Comparison of ENCODE assay signal across 13 cellular contexts in genomic region chr4:186486172-186486571, GRCh38.
DNase-seq lines count a peak whose midpoint lies in the region; ATAC-seq and TF ChIP-seq lines count a peak whose summit lies in the region.
"Had no signal": no experiment of that assay in that cellular context is flagged by ENCODE, and none has a peak within 500 bp of the region (broad histone marks: within the 10 kb centered on the region; RNA-seq: fewer than 3 reads in every experiment).

No MANE protein-coding gene starts in this region.

- TF ChIP-seq CTCF in AG04450 (IDR thresholded peaks at IDR 0.05; ENCODE audit: low read depth, low read length): no peak
- TF ChIP-seq CTCF in RWPE2 (IDR thresholded peaks at IDR 0.05; ENCODE audit: poor library complexity, severe bottlenecking): no peak
- no peak for TF ChIP-seq CTCF in endodermal cell (conservative IDR thresholded peaks at IDR 0.05)
- TF ChIP-seq CTCF in progenitor cell of endocrine pancreas (IDR thresholded peaks at IDR 0.05; ENCODE audit: unreplicated experiment): no peak

- peak overlapping the region; percentile 73 for H2BK120ac ChIP-seq in neuronal stem cell (ENCODE audit: low read depth, low read length)

- H2AFZ ChIP-seq in neuronal stem cell (ENCODE audit: low read length): peak overlapping the region; percentile 91

- H3K9ac ChIP-seq in endodermal cell (ENCODE audit: extremely low read depth, low read length, poor library complexity, severe bottlenecking): no peak overlapping the region
- H3K9ac ChIP-seq in neuronal stem cell (ENCODE audit: low read depth, low read length, poor library complexity): no peak overlapping the region
- H3K9ac ChIP-seq: BLaER1 treated with 17β-estradiol and CSF1 and Interleukin-3, amounts not matched to agents 10 nM and 100 nM had no signal

- no peak overlapping the region for H4K91ac ChIP-seq in neuronal stem cell (ENCODE audit: low read depth, low read length, poor library complexity)

- H3K9me3 Mint-ChIP-seq in endodermal cell: peaks cover 26% of the 10 kb centered on the region
- peaks cover 16 to 18% of the 10 kb centered on the region in 2 donors for H3K9me3 Mint-ChIP-seq in stimulated activated naive CD8-positive, alpha-beta T cell treated with anti-CD3 and anti-CD28 coated beads, Interleukin-15, amount 100 ng/mL, for 72 hours
- peaks cover 13% of the 10 kb centered on the region for H3K9me3 Mint-ChIP-seq in progenitor cell of endocrine pancreas (ENCODE audit: low read depth)

- H3K18ac ChIP-seq in neuronal stem cell (ENCODE audit: low read length): peak overlapping the region; percentile 89

- H2AK5ac ChIP-seq in neuronal stem cell (ENCODE audit: low read depth, low read length): no peak overlapping the region

- H3K27me3 ChIP-seq in AG04450 (ENCODE audit: control insufficient read depth, insufficient read depth, low read length) (peaks cover 2% of the 10 kb centered on the region), RWPE2 (ENCODE audit: insufficient read depth, poor library complexity, severe bottlenecking) (no peaks in the 10 kb centered on the region), endodermal cell (ENCODE audit: control insufficient read depth, insufficient read depth, low read length, poor library complexity, severe bottlenecking) (no peaks in the 10 kb centered on the region), neuronal stem cell (ENCODE audit: control insufficient read depth in 3 of 3, insufficient read depth in 3 of 3, low read depth in 1 of 3, low read length in 3 of 3) (no peaks in the 10 kb centered on the region)
- H3K27me3 ChIP-seq: BLaER1 treated with 17β-estradiol and CSF1 and Interleukin-3, amounts not matched to agents 10 nM and 100 nM; right atrium auricular region had no signal

- H3K4me3 Mint-ChIP-seq in endodermal cell (no peak overlapping the region), progenitor cell of endocrine pancreas (ENCODE audit: low read depth) (no peak overlapping the region)
- H3K4me3 Mint-ChIP-seq in stimulated activated naive CD8-positive, alpha-beta T cell treated with anti-CD3 and anti-CD28 coated beads, Interleukin-15, amount 100 ng/mL, for 72 hours: no peak overlapping the region
- H3K4me3 Mint-ChIP-seq: activated naive CD8-positive, alpha-beta T cell treated with anti-CD3 and anti-CD28 coated beads, Interleukin-2, amount 10 ng/mL, durations not matched to agents 7 days and 5 days; T-helper 17 cell had no signal

- H2BK5ac ChIP-seq in neuronal stem cell (ENCODE audit: low read length): no peak overlapping the region

- no peaks in the 10 kb centered on the region for H3K36me3 ChIP-seq in RWPE2 (ENCODE audit: low read depth)
- no peaks in the 10 kb centered on the region for H3K36me3 ChIP-seq in endodermal cell (ENCODE audit: control insufficient read depth, insufficient read depth, low read length)
- no peaks in the 10 kb centered on the region for H3K36me3 ChIP-seq in neuronal stem cell (replicated peaks in 1 of 2; ENCODE audit: control insufficient read depth in 2 of 2, insufficient read depth in 2 of 2, low read length in 2 of 2)
- H3K36me3 ChIP-seq: right atrium auricular region had no signal

- 75 to 90% methylated on average over 7 to 11 of the region's 11 CpGs for WGBS in endodermal cell (ENCODE audit: insufficient coverage in 1 of 2, insufficient read length in 1 of 2), 2 experiments
- WGBS in neuronal stem cell (ENCODE audit: extremely low coverage in 2 of 2, insufficient read length in 2 of 2, insufficient replicate concordance in 1 of 2), 2 donors: no CpG with 5 or more reads among the region's 11 CpGs

- H3K27ac ChIP-seq in AG04450 (ENCODE audit: low read depth, low read length) (no peak overlapping the region), RWPE2 (ENCODE audit: poor library complexity, severe bottlenecking) (no peak overlapping the region), endodermal cell (ENCODE audit: low read depth, low read length) (peak overlapping the region; percentile 53), neuronal stem cell (replicated peaks; ENCODE audit: low read length) (peak overlapping the region; percentile 97)
- H3K27ac ChIP-seq: BLaER1 treated with 17β-estradiol and CSF1 and Interleukin-3, amounts not matched to agents 10 nM and 100 nM; right atrium auricular region had no signal

- H2BK12ac ChIP-seq in neuronal stem cell (ENCODE audit: low read length): peak overlapping the region; percentile 87

- no peaks in the 10 kb centered on the region for H3K4me1 ChIP-seq in RWPE2 (ENCODE audit: insufficient read depth, poor library complexity, severe bottlenecking)
- H3K4me1 ChIP-seq in endodermal cell (ENCODE audit: control insufficient read depth, insufficient read depth, low read length): no peaks in the 10 kb centered on the region
- peaks cover 13 to 18% of the 10 kb centered on the region in 2 donors for H3K4me1 ChIP-seq in neuronal stem cell (ENCODE audit: control insufficient read depth in 2 of 2, insufficient read depth in 1 of 2, low read depth in 1 of 2, low read length in 2 of 2)
- H3K4me1 ChIP-seq: BLaER1 treated with 17β-estradiol and CSF1 and Interleukin-3, amounts not matched to agents 10 nM and 100 nM; right atrium auricular region had no signal

- H3K27me3 Mint-ChIP-seq in endodermal cell (ENCODE audit: insufficient read depth): no peaks in the 10 kb centered on the region
- H3K27me3 Mint-ChIP-seq in stimulated activated naive CD8-positive, alpha-beta T cell treated with anti-CD3 and anti-CD28 coated beads, Interleukin-15, amount 100 ng/mL, for 72 hours: no peaks in the 10 kb centered on the region
- H3K27me3 Mint-ChIP-seq in progenitor cell of endocrine pancreas: no peaks in the 10 kb centered on the region
- H3K27me3 Mint-ChIP-seq: activated naive CD8-positive, alpha-beta T cell treated with anti-CD3 and anti-CD28 coated beads, Interleukin-2, amount 10 ng/mL, durations not matched to agents 7 days and 5 days had no signal

- ATAC-seq in RWPE2 (ENCODE audit: low read depth) (peak; percentile 32), HG02798 (IDR thresholded peaks at IDR 0.05; ENCODE audit: poor library complexity, unreplicated experiment) (no peak)
- no peak for ATAC-seq in stimulated activated naive CD8-positive, alpha-beta T cell treated with anti-CD3 and anti-CD28 coated beads, Interleukin-15, amount 100 ng/mL, for 72 hours
- ATAC-seq: T-helper 17 cell had no signal

- H3K36me3 Mint-ChIP-seq in endodermal cell (ENCODE audit: low read depth) (peaks cover 7% of the 10 kb centered on the region), progenitor cell of endocrine pancreas (ENCODE audit: insufficient read depth) (peaks cover 2% of the 10 kb centered on the region)
- H3K36me3 Mint-ChIP-seq: activated naive CD8-positive, alpha-beta T cell treated with anti-CD3 and anti-CD28 coated beads, Interleukin-2, amount 10 ng/mL, durations not matched to agents 7 days and 5 days had no signal

- CTCF ChIA-PET in AG04450 (lab: Charles Lee): interaction anchor here (1.2 kb wide), 1 partner anchor 101 kb away, joined by 3 read pairs; no protein-coding TSS in a partner anchor

- H3K4me1 Mint-ChIP-seq in endodermal cell (no peaks in the 10 kb centered on the region), progenitor cell of endocrine pancreas (ENCODE audit: low read depth) (peaks cover 1% of the 10 kb centered on the region)
- no peaks in the 10 kb centered on the region for H3K4me1 Mint-ChIP-seq in stimulated activated naive CD8-positive, alpha-beta T cell treated with anti-CD3 and anti-CD28 coated beads, Interleukin-15, amount 100 ng/mL, for 72 hours
- H3K4me1 Mint-ChIP-seq: activated naive CD8-positive, alpha-beta T cell treated with anti-CD3 and anti-CD28 coated beads, Interleukin-2, amount 10 ng/mL, durations not matched to agents 7 days and 5 days; T-helper 17 cell had no signal

- H3K4me2 ChIP-seq in neuronal stem cell (ENCODE audit: insufficient read depth, low read length, poor library complexity, severe bottlenecking): peak overlapping the region; percentile 55
- H3K4me2 ChIP-seq: BLaER1 treated with 17β-estradiol and CSF1 and Interleukin-3, amounts not matched to agents 10 nM and 100 nM had no signal

- no peak overlapping the region for H4K8ac ChIP-seq in neuronal stem cell (ENCODE audit: low read depth, low read length)

- peak overlapping the region; percentile 23 for H3K14ac ChIP-seq in neuronal stem cell (ENCODE audit: low read length)

- H2BK15ac ChIP-seq in neuronal stem cell (ENCODE audit: low read length): peak overlapping the region; percentile 38

- DNase-seq in AG04450 (ENCODE audit: low read depth, low spot score): no peak
- DNase-seq in RWPE2 (ENCODE audit: low spot score): no peak
- no peak for DNase-seq in endodermal cell
- peak; percentile 24 for DNase-seq in neuronal stem cell (ENCODE audit: low spot score)
- no peak for DNase-seq in stimulated activated naive CD8-positive, alpha-beta T cell treated with anti-CD3 and anti-CD28 coated beads, Interleukin-15, amount 100 ng/mL, for 72 hours
- no peak for DNase-seq in progenitor cell of endocrine pancreas (ENCODE audit: low spot score, unreplicated experiment)
- DNase-seq in activated CD8-positive, alpha-beta memory T cell treated with anti-CD3 and anti-CD28 coated beads, Interleukin-2, amount 50 U/mL, for 48 hours: no peak
- DNase-seq: activated naive CD8-positive, alpha-beta T cell treated with anti-CD3 and anti-CD28 coated beads, Interleukin-2, amount 10 ng/mL, durations not matched to agents 7 days and 5 days; NCI-H1436; T-helper 17 cell had no signal

- no peak overlapping the region for H3K23ac ChIP-seq in neuronal stem cell (ENCODE audit: low read depth, low read length, poor library complexity)

- POLR2A ChIA-PET in AG04450 (lab: Yijun Ruan, JAX): no interaction called here

- H3K9me3 ChIP-seq in AG04450 (ENCODE audit: control insufficient read depth, insufficient read depth, low read length): no peaks in the 10 kb centered on the region
- H3K9me3 ChIP-seq in RWPE2 (ENCODE audit: severe bottlenecking): no peaks in the 10 kb centered on the region
- no peaks in the 10 kb centered on the region for H3K9me3 ChIP-seq in endodermal cell (ENCODE audit: control insufficient read depth, low read length)
- peaks cover 3 to 4% of the 10 kb centered on the region in 2 donors for H3K9me3 ChIP-seq in neuronal stem cell (replicated peaks in 1 of 2; ENCODE audit: control insufficient read depth in 2 of 2, insufficient read depth in 1 of 2, low read depth in 1 of 2, low read length in 2 of 2)
- H3K9me3 ChIP-seq: right atrium auricular region had no signal

- no peak overlapping the region for H3K27ac Mint-ChIP-seq in endodermal cell
- no peak overlapping the region for H3K27ac Mint-ChIP-seq in stimulated activated naive CD8-positive, alpha-beta T cell treated with anti-CD3 and anti-CD28 coated beads, Interleukin-15, amount 100 ng/mL, for 72 hours
- H3K27ac Mint-ChIP-seq in progenitor cell of endocrine pancreas: no peak overlapping the region
- H3K27ac Mint-ChIP-seq: activated naive CD8-positive, alpha-beta T cell treated with anti-CD3 and anti-CD28 coated beads, Interleukin-2, amount 10 ng/mL, durations not matched to agents 7 days and 5 days; T-helper 17 cell had no signal

- H3K4me3 ChIP-seq in AG04450 (ENCODE audit: low read depth, low read length) (peak overlapping the region; percentile 13; the same call in 1 of the 2 replicates), RWPE2 (ENCODE audit: severe bottlenecking) (no peak overlapping the region), endodermal cell (ENCODE audit: low read length) (no peak overlapping the region), neuronal stem cell (ENCODE audit: low read length in 2 of 2) (peak overlapping the region in 1 of 2 donors; percentile 7)
- H3K4me3 ChIP-seq: BLaER1 treated with 17β-estradiol and CSF1 and Interleukin-3, amounts not matched to agents 10 nM and 100 nM had no signal

- H3K79me1 ChIP-seq in neuronal stem cell (ENCODE audit: low read depth, low read length): peaks cover 4% of the 10 kb centered on the region

- H3K4ac ChIP-seq in neuronal stem cell (ENCODE audit: low read length): no peak overlapping the region

Comparison
In these comparisons a context has a peak if more than half of its experiments do, and no peak if none do; other contexts are left out.
1. H3K27ac ChIP-seq: peak in endodermal cell (single experiment) and neuronal stem cell (single experiment); none in AG04450 (single experiment) and RWPE2 (single experiment).